ENCODE assay signal across 25 cellular contexts in genomic region chr16:11319529-11320146, GRCh38. TPM values are rescaled to one million over a fixed set of nuclear protein-coding genes. Genes with fewer than 3 reads are reported as not detected.
A peak's percentile ranks its signal among the peaks of the same experiment; 100 is the strongest.
DNase-seq lines count a peak whose midpoint lies in the region; TF ChIP-seq lines count a peak whose summit lies in the region.
"Had no signal": no experiment of that assay in that cellular context is flagged by ENCODE, and none has a peak within 500 bp of the region (broad histone marks: within the 10 kb centered on the region; RNA-seq: fewer than 3 reads in every experiment).

No MANE protein-coding gene starts in this region.

- peaks cover 0 to 6% (median 0%) of the 10 kb centered on the region in 4 donors for H3K27me3 ChIP-seq in esophagus muscularis mucosa
- H3K27me3 ChIP-seq: adrenal gland, gastroesophageal sphincter, right atrium auricular region had no signal

- H3K27ac ChIP-seq in esophagus muscularis mucosa (replicated peaks in 1 of 4): no peak overlapping the region
- H3K27ac ChIP-seq: adrenal gland, gastroesophageal sphincter, HL-60, neural progenitor cell, right atrium auricular region, RWPE1, thoracic aorta had no signal

- DNase-seq in NCI-H146 (lab: John Stamatoyannopoulos, UW): peak; percentile 60
- DNase-seq in NCI-H146 treated with DMSO at 0.1 percent for 48 hours (lab: John Stamatoyannopoulos, UW; ENCODE audit: unreplicated experiment): no peak
- DNase-seq in COLO668 (lab: John Stamatoyannopoulos, UW; ENCODE audit: unreplicated experiment): peak; percentile 56
- DNase-seq in NCI-H69 (lab: John Stamatoyannopoulos, UW): peak; percentile 82
- peak; percentile 35 to 57 for DNase-seq in erythroblast (lab: John Stamatoyannopoulos, UW)
- no peak for DNase-seq in MV-4-11 (lab: John Stamatoyannopoulos, UW)
- DNase-seq in esophagus muscularis mucosa (ENCODE audit: extremely low spot score): no peak
- DNase-seq in activated gamma-delta T cell (lab: John Stamatoyannopoulos, UW): no peak
- DNase-seq: activated CD4-positive, alpha-beta T cell treated with anti-CD3 and anti-CD28 coated beads for 4 hours; activated T-cell treated with anti-CD3 and anti-CD28 coated beads, Interleukin-2, amount 50 U/mL, for 24 hours; CD8-positive, alpha-beta memory T cell; GF-D8; NCI-H526 treated with DMSO at 0.1 percent for 48 hours; stimulated activated CD4-positive, alpha-beta T cell treated with anti-CD3 and anti-CD28 coated beads, Interleukin-2, amount 100 ng/mL, for 48 hours; stimulated activated CD8-positive, alpha-beta memory T cell treated with anti-CD3 and anti-CD28 coated beads, Interleukin-4, amount 100 ng/mL, for 48 hours had no signal

- H3K4me1 ChIP-seq in esophagus muscularis mucosa: peaks cover 0 to 3% (median 0%) of the 10 kb centered on the region in 4 donors
- H3K4me1 ChIP-seq: adrenal gland, gastroesophageal sphincter, right atrium auricular region had no signal

- H3K36me3 ChIP-seq in esophagus muscularis mucosa: no peaks in the 10 kb centered on the region
- H3K36me3 ChIP-seq: adrenal gland, gastroesophageal sphincter, neural progenitor cell, right atrium auricular region, thoracic aorta had no signal

- no peaks in the 10 kb centered on the region for H3K9me3 ChIP-seq in esophagus muscularis mucosa
- H3K9me3 ChIP-seq: A549, adrenal gland, gastroesophageal sphincter, right atrium auricular region, thoracic aorta had no signal

- no peak for TF ChIP-seq CTCF in esophagus muscularis mucosa (IDR thresholded peaks at IDR 0.05)

- intact Hi-C loops in esophagus muscularis mucosa (cut with DNase I): no loop called here

- TF ChIP-seq POLR2A in erythroblast (IDR thresholded peaks at IDR 0.05; ENCODE audit: low read length): no peak
- no peak for TF ChIP-seq POLR2A in esophagus muscularis mucosa (IDR thresholded peaks at IDR 0.05; ENCODE audit: low read depth)

- H3K4me3 ChIP-seq in esophagus muscularis mucosa: no peak overlapping the region
- H3K4me3 ChIP-seq: A549, adrenal gland, gastroesophageal sphincter, neural progenitor cell, right atrium auricular region, thoracic aorta had no signal

- TF ChIP-seq EP300 in esophagus muscularis mucosa (IDR thresholded peaks at IDR 0.05): no peak

- 59% methylated on average over 8 of the region's 8 CpGs for WGBS in esophagus muscularis mucosa

RNA-seq across cellular contexts. Expression of gene RMI2, which starts 25.6 kb away (rescaled TPM):
- total RNA-seq in esophagus muscularis mucosa: 1 to 10 TPM in 1 of 4 donors, under 1 TPM in 2, not detected in 1; 0.29 to 1.7 (median 0.33) TPM

RNA-seq across cellular contexts. Expression of gene PRM1, which starts 38.5 kb away (rescaled TPM):
- total RNA-seq in esophagus muscularis mucosa: not detected
- total RNA-seq: adrenal gland; CD8-positive, alpha-beta memory T cell; chondrocyte; endothelial cell of umbilical vein; gastroesophageal sphincter; right atrium auricular region; thoracic aorta had no signal

RNA-seq across cellular contexts. Expression of gene PRM2, which starts 43.4 kb away (rescaled TPM):
- not detected for total RNA-seq in esophagus muscularis mucosa
- total RNA-seq: adrenal gland; CD8-positive, alpha-beta memory T cell; chondrocyte; endothelial cell of umbilical vein; gastroesophageal sphincter; right atrium auricular region; thoracic aorta had no signal

RNA-seq across cellular contexts. Expression of gene PRM3, which starts 46.2 kb away (rescaled TPM):
- total RNA-seq in esophagus muscularis mucosa: not detected
- total RNA-seq: adrenal gland; CD8-positive, alpha-beta memory T cell; chondrocyte; endothelial cell of umbilical vein; gastroesophageal sphincter; right atrium auricular region; thoracic aorta had no signal

RNA-seq across cellular contexts. Expression of gene TNP2, which starts 50.5 kb away (rescaled TPM):
- not detected for total RNA-seq in esophagus muscularis mucosa
- total RNA-seq: adrenal gland; CD8-positive, alpha-beta memory T cell; chondrocyte; endothelial cell of umbilical vein; gastroesophageal sphincter; right atrium auricular region; thoracic aorta had no signal

Comparison
In these comparisons a context has a peak if more than half of its experiments do, and no peak if none do; other contexts are left out.
1. DNase-seq: peak in NCI-H146 (single experiment), COLO668 (single experiment), NCI-H69 (single experiment) and erythroblast (2 of 2); none in NCI-H146 treated with DMSO at 0.1 percent for 48 hours (single experiment), MV-4-11 (single experiment), esophagus muscularis mucosa (single experiment) and activated gamma-delta T cell (single experiment).